Comparison of ENCODE assay signal across 15 cellular contexts in the genomic region with DNA sequence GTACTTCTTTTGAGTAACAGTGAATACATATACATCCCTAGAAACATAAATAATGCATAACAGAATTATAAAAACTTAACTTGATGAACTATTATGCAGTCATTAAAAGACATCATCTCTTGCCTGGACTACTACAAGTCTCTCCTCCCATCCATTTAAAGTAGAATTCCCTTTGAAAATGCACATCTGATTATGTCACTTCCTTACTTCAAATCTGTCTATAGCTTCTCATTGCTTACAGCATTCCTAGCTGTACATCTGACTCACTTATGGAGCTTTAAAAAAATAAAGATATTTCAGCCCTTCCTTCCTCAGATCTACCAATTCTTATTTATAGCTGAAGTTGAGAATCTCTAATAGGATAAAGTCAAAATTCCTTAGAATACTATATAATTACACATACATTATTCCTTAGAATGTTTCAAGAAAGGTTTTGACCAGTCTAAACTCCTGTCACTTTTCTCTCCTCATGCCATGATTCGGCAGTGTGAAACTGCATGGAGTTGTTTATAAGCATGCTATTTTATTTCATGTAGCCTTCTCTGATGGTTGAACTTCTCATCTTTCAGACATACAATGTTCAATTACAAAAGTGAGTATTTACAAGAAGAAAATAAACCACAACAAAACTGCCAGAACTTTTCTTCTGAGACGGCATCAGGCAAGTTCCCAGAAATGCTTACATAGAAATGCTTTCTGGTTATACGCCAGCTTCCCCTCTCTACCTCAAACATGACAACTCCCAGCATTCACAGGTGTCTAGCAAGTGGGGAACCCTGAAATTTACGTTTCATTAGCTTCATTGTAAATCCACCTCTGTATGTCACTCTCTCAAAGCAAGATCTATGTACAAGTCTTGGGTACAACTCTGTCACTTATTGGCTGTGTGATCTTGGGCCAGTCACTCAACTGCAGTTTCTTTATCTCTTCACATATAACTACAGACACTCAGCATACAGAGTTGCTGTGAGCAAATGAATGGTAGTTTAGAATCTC. TPM values are rescaled to one million over a fixed set of nuclear protein-coding genes. Genes with fewer than 3 reads are reported as not detected.
DNase-seq lines count a peak whose midpoint lies in the region; ATAC-seq and TF ChIP-seq lines count a peak whose summit lies in the region.
"Had no signal": no experiment of that assay in that cellular context is flagged by ENCODE, and none has a peak within 500 bp of the region (broad histone marks: within the 10 kb centered on the region; RNA-seq: fewer than 3 reads in every experiment).

No MANE protein-coding gene starts in this region.

- peak; percentile 54 to 69 for ATAC-seq in activated T-cell treated with anti-CD3 and anti-CD28 coated beads, Interleukin-2, amount 50 U/mL, for 4 hours
- ATAC-seq in stimulated activated naive CD8-positive, alpha-beta T cell treated with anti-CD3 and anti-CD28 coated beads, Interleukin-15, Interleukin-2, amounts not matched to agents 100 U/mL and 50 U/mL, for 24 hours = peak; percentile 43
- ATAC-seq in GM18868 (IDR thresholded peaks at IDR 0.05; ENCODE audit: unreplicated experiment) = no peak
- ATAC-seq: sciatic nerve had no signal

- H3K9me3 Mint-ChIP-seq in activated T-cell treated with anti-CD3 and anti-CD28 coated beads, Interleukin-2, amount 50 U/mL, for 4 hours = peaks cover 25% of the 10 kb centered on the region
- H3K9me3 Mint-ChIP-seq in T-helper 1 cell treated with Interleukin-12 subunit alpha and Interleukin-12 subunit beta and Interleukin-4 antibody, amounts not matched to agents 30 μg/mL and 1 μg/mL, for 36 hours = peaks cover 36% of the 10 kb centered on the region
- peaks cover 10% of the 10 kb centered on the region for H3K9me3 Mint-ChIP-seq in endodermal cell

- peaks cover 43% of the 10 kb centered on the region for H3K36me3 ChIP-seq in endodermal cell (ENCODE audit: control insufficient read depth, insufficient read depth, low read length)
- H3K36me3 ChIP-seq: uterus had no signal

- 90 to 94% methylated on average over 2 to 4 of the region's 4 CpGs for WGBS in endodermal cell (ENCODE audit: insufficient coverage in 1 of 2, insufficient read length in 1 of 2), 2 experiments

- no peak for DNase-seq in activated T-cell treated with anti-CD3 and anti-CD28 coated beads, Interleukin-2, amount 50 U/mL, for 4 hours
- no peak for DNase-seq in activated T-cell treated with anti-CD3 and anti-CD28 coated beads for 4 hours
- DNase-seq in endodermal cell = no peak
- no peak for DNase-seq in stimulated activated naive CD8-positive, alpha-beta T cell treated with anti-CD3 and anti-CD28 coated beads, Interleukin-15, Interleukin-2, amounts not matched to agents 100 U/mL and 50 U/mL, for 24 hours
- no peak for DNase-seq in activated CD4-positive, CD25-positive, alpha-beta regulatory T cell treated with anti-CD3 and anti-CD28 coated beads, Interleukin-2, amount 50 U/mL, for 72 hours
- DNase-seq in stimulated activated CD4-positive, alpha-beta T cell treated with anti-CD3 and anti-CD28 coated beads, Interleukin-2, amount 100 ng/mL, for 48 hours = no peak
- DNase-seq: effector CD8-positive, alpha-beta T cell; GF-D8; MV-4-11; NCI-H69; uterus had no signal

- H3K27me3 Mint-ChIP-seq in activated T-cell treated with anti-CD3 and anti-CD28 coated beads, Interleukin-2, amount 50 U/mL, for 4 hours (ENCODE audit: low read depth) = peaks cover 24% of the 10 kb centered on the region
- H3K27me3 Mint-ChIP-seq in T-helper 1 cell treated with Interleukin-12 subunit alpha and Interleukin-12 subunit beta and Interleukin-4 antibody, amounts not matched to agents 30 μg/mL and 1 μg/mL, for 36 hours (ENCODE audit: low read depth) = peaks cover 16% of the 10 kb centered on the region
- H3K27me3 Mint-ChIP-seq in endodermal cell (ENCODE audit: insufficient read depth) = no peaks in the 10 kb centered on the region

- peaks cover 10% of the 10 kb centered on the region for H3K36me3 Mint-ChIP-seq in activated T-cell treated with anti-CD3 and anti-CD28 coated beads, Interleukin-2, amount 50 U/mL, for 4 hours (ENCODE audit: insufficient read depth)
- H3K36me3 Mint-ChIP-seq in T-helper 1 cell treated with Interleukin-12 subunit alpha and Interleukin-12 subunit beta and Interleukin-4 antibody, amounts not matched to agents 30 μg/mL and 1 μg/mL, for 36 hours (ENCODE audit: low read depth) = peaks cover 43% of the 10 kb centered on the region
- peaks cover 32% of the 10 kb centered on the region for H3K36me3 Mint-ChIP-seq in endodermal cell (ENCODE audit: low read depth)

- H3K9me3 ChIP-seq in endodermal cell (ENCODE audit: control insufficient read depth, low read length) = peaks cover 12% of the 10 kb centered on the region

- no peak overlapping the region for H3K27ac ChIP-seq in endodermal cell (ENCODE audit: low read depth, low read length)
- H3K27ac ChIP-seq: uterus had no signal

- no peak overlapping the region for H3K4me3 Mint-ChIP-seq in activated T-cell treated with anti-CD3 and anti-CD28 coated beads, Interleukin-2, amount 50 U/mL, for 4 hours
- peak overlapping the region; percentile 60 for H3K4me3 Mint-ChIP-seq in T-helper 1 cell treated with Interleukin-12 subunit alpha and Interleukin-12 subunit beta and Interleukin-4 antibody, amounts not matched to agents 30 μg/mL and 1 μg/mL, for 36 hours
- no peak overlapping the region for H3K4me3 Mint-ChIP-seq in endodermal cell

- H3K9ac ChIP-seq in endodermal cell (ENCODE audit: extremely low read depth, low read length, poor library complexity, severe bottlenecking) = no peak overlapping the region

- no peaks in the 10 kb centered on the region for H3K27me3 ChIP-seq in endodermal cell (ENCODE audit: control insufficient read depth, insufficient read depth, low read length, poor library complexity, severe bottlenecking)
- H3K27me3 ChIP-seq: uterus had no signal

- no peak for TF ChIP-seq CTCF in endodermal cell (conservative IDR thresholded peaks at IDR 0.05)

- H3K4me1 ChIP-seq in endodermal cell (ENCODE audit: control insufficient read depth, insufficient read depth, low read length) = no peaks in the 10 kb centered on the region
- H3K4me1 ChIP-seq: HAP-1, uterus had no signal

- H3K27ac Mint-ChIP-seq in T-helper 1 cell treated with Interleukin-12 subunit alpha and Interleukin-12 subunit beta and Interleukin-4 antibody, amounts not matched to agents 30 μg/mL and 1 μg/mL, for 36 hours = peak overlapping the region; percentile 85
- H3K27ac Mint-ChIP-seq in endodermal cell = peak overlapping the region; percentile 10

- no peak overlapping the region for H3K4me3 ChIP-seq in endodermal cell (ENCODE audit: low read length)
- H3K4me3 ChIP-seq: HAP-1, uterus had no signal

- H3K4me1 Mint-ChIP-seq in activated T-cell treated with anti-CD3 and anti-CD28 coated beads, Interleukin-2, amount 50 U/mL, for 4 hours (ENCODE audit: low read depth) = peaks cover 16% of the 10 kb centered on the region
- H3K4me1 Mint-ChIP-seq in T-helper 1 cell treated with Interleukin-12 subunit alpha and Interleukin-12 subunit beta and Interleukin-4 antibody, amounts not matched to agents 30 μg/mL and 1 μg/mL, for 36 hours (ENCODE audit: low read depth) = peaks cover 47% of the 10 kb centered on the region
- peaks cover 6% of the 10 kb centered on the region for H3K4me1 Mint-ChIP-seq in endodermal cell

RNA-seq across cellular contexts. Expression of gene HDGFL3, which starts 42.9 kb away (rescaled TPM):
- 10 to 100 TPM in 1 of 3 donors, 1 to 10 TPM in 2; 3.4 to 10.9 (median 3.9) TPM for total RNA-seq in activated T-cell treated with anti-CD3 and anti-CD28 coated beads, Interleukin-2, amount 50 U/mL, for 4 hours
- total RNA-seq in endodermal cell = 100 to 1,000 TPM; 123 TPM
- 63.1 TPM for polyA plus RNA-seq in endodermal cell (2013, experiment 1 of 2)
- 68.3 TPM for polyA plus RNA-seq in endodermal cell (2013, experiment 2 of 2)

RNA-seq across cellular contexts. Expression of gene TM6SF1, which starts 57.3 kb away (rescaled TPM):
- under 1 TPM; 0.38 to 0.63 (median 0.40) TPM for total RNA-seq in activated T-cell treated with anti-CD3 and anti-CD28 coated beads, Interleukin-2, amount 50 U/mL, for 4 hours
- 1 to 10 TPM; 1.2 to 1.9 TPM for total RNA-seq in endodermal cell
- polyA plus RNA-seq in endodermal cell (2013, experiment 1 of 2) = 0.39 TPM
- 0.29 TPM for polyA plus RNA-seq in endodermal cell (2013, experiment 2 of 2)

Comparison
In these comparisons a context has a peak if more than half of its experiments do, and no peak if none do; other contexts are left out.
1. RNA of gene HDGFL3, which starts 42.9 kb away (total RNA-seq): 123 TPM in endodermal cell; 3.4 to 10.9 TPM in activated T-cell treated with anti-CD3 and anti-CD28 coated beads, Interleukin-2, amount 50 U/mL, for 4 hours; every median in the first group is over 10 times any median in the second.